In the genomic region with DNA sequence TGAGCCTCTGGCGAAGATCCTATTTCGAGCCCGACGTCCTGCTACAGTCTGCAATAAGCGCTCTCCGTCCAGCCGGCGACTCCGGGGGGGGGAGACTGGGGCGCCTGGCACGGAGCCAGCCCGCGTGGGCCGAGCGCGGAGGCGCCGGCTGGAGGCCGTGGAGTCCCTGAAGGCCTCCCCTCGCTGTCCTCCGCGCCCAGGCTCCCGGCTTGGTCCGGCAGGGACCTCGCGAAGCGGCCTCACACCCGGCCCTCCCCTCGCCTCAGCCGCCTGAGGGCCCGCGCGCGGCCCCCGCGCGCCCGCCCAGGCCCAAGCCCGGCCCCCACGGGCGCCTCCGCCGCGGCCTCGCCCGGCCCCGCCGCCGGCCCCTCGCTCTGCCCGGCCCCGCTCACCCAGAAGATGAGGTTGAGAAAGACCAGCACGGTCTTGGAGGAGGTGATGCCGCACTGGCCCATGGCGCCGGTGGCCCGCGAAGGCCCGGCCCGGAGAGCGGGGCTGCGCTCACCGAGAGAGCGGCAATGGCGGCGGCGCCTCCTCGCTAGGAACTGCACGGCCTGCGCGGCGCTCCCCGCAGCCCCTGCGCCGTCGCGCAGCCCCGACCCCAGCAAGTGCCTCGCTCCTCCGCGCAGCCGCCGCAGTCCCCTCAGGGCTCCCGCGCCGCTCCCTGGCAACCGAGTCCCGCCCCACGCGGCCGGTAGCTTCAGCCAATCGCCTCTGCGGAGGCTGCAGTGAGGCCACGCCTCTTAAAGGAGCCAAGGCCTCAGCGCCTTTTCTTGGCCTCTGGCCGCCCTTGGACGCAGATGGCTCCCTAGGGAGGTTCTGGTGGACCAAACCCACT, we compare ENCODE assay signal across 1 cellular context.
TF ChIP-seq lines count a peak whose summit lies in the region.

TSS of gene TSPAN3 (minus strand) at position 610 of the 838 bp plus-strand sequence. CDS start at position 455, 155 bp downstream.

TF ChIP-seq in A549, 52 proteins besides CTCF, POLR2A, EP300 and RAD21 (continued from another document):
- TF ChIP-seq KDM1A (IDR thresholded peaks at IDR 0.05; ENCODE audit: low read depth) (no peak), PHF8 (IDR thresholded peaks at IDR 0.05; ENCODE audit: borderline replicate concordance, low read depth) (peak; percentile 92), ESRRA (IDR thresholded peaks at IDR 0.05; ENCODE audit: borderline replicate concordance, low read length) (no peak), CBX8 (IDR thresholded peaks at IDR 0.05) (no peak), ATOH8 (CRISPR knock-in tag; IDR thresholded peaks at IDR 0.05; ENCODE audit: low read depth) (peak; percentile 20; the same call in 1 of the 2 replicates)
- TF ChIP-seq, protein P1, sequence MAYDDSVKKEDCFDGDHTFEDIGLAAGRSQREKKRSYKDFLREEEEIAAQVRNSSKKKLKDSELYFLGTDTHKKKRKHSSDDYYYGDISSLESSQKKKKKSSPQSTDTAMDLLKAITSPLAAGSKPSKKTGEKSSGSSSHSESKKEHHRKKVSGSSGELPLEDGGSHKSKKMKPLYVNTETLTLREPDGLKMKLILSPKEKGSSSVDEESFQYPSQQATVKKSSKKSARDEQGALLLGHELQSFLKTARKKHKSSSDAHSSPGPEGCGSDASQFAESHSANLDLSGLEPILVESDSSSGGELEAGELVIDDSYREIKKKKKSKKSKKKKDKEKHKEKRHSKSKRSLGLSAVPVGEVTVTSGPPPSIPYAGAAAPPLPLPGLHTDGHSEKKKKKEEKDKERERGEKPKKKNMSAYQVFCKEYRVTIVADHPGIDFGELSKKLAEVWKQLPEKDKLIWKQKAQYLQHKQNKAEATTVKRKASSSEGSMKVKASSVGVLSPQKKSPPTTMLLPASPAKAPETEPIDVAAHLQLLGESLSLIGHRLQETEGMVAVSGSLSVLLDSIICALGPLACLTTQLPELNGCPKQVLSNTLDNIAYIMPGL (CRISPR knock-in tag; IDR thresholded peaks at IDR 0.05; ENCODE audit: borderline replicate concordance), result no peak
- TF ChIP-seq, protein P2, sequence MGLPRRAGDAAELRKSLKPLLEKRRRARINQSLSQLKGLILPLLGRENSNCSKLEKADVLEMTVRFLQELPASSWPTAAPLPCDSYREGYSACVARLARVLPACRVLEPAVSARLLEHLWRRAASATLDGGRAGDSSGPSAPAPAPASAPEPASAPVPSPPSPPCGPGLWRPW (IDR thresholded peaks at IDR 0.05), result no peak
